Comparison of ENCODE assay signal across 16 cellular contexts in the genomic region with DNA sequence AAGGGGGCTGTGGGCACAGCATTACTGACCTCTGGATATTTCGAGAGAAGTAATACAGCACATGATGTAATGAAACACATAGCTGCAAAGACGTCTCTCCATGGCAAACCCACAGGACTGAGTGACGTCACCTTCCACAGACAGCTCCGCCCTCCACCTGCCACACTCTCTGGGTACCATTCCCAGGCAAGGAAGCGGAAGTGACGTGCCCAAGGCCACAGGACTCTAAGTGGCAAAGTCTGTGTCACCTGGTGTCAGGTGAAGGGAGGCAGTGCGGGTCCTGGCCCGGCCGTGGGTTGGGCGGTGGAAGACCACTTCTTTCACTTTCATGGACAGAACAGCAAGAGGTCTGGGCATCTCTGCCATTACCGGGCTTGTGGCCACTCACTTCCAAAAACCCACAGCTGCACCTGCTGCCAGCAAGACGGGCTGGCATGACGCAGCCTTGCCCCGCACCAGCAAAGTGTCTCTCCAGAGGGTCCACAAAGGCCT. TPM values are rescaled to one million over a fixed set of nuclear protein-coding genes. Genes with fewer than 3 reads are reported as not detected.
DNase-seq lines count a peak whose midpoint lies in the region; ATAC-seq, FAIRE-seq and TF ChIP-seq lines count a peak whose summit lies in the region.
"Had no signal": no experiment of that assay in that cellular context is flagged by ENCODE, and none has a peak within 500 bp of the region (broad histone marks: within the 10 kb centered on the region; RNA-seq: fewer than 3 reads in every experiment).

No MANE protein-coding gene starts in this region.

- TF ChIP-seq CTCF in heart left ventricle (IDR thresholded peaks at IDR 0.05): no peak
- TF ChIP-seq CTCF in WERI-Rb-1 (IDR thresholded peaks at IDR 0.05; ENCODE audit: low read depth, low read length): no peak
- TF ChIP-seq CTCF in osteocyte (IDR thresholded peaks at IDR 0.05): no peak
- TF ChIP-seq CTCF in smooth muscle cell (IDR thresholded peaks at IDR 0.05; ENCODE audit: borderline replicate concordance, insufficient read depth, poor library complexity, severe bottlenecking): no peak

- 91 to 92% (median 91%) methylated on average over 10 to 14 of the region's 14 CpGs for WGBS in heart left ventricle, 4 donors
- 98% methylated on average over 14 of the region's 14 CpGs for WGBS in smooth muscle cell (ENCODE audit: low lambda C conversion rate)

- no peak overlapping the region for H3K4me2 ChIP-seq in smooth muscle cell

- DNase-seq in heart left ventricle: no peak
- DNase-seq in left cardiac atrium: no peak
- DNase-seq in WERI-Rb-1: peak; percentile 6
- no peak for DNase-seq in osteocyte (ENCODE audit: extremely low spot score, unreplicated experiment)
- no peak for DNase-seq in urothelium cell line (ENCODE audit: low spot score)
- no peak for DNase-seq in left colon
- no peak for DNase-seq in smooth muscle cell (lab: John Stamatoyannopoulos, UW; ENCODE audit: unreplicated experiment)
- DNase-seq: Caco-2; CD8-positive, alpha-beta T cell; DND-41; GDM1; GOT3 had no signal

- H3K27me3 ChIP-seq in heart left ventricle (no peaks in the 10 kb centered on the region), WERI-Rb-1 (ENCODE audit: insufficient read depth, low read depth, severe bottlenecking) (no peaks in the 10 kb centered on the region), smooth muscle cell (ENCODE audit: low read depth) (no peaks in the 10 kb centered on the region)

- no peak overlapping the region for H3K9ac ChIP-seq in smooth muscle cell (ENCODE audit: low read depth)

- H2AFZ ChIP-seq in smooth muscle cell (ENCODE audit: low read depth): no peak overlapping the region

- H3K9me3 Mint-ChIP-seq in osteocyte (ENCODE audit: unreplicated experiment): no peaks in the 10 kb centered on the region
- H3K9me3 Mint-ChIP-seq: CD14-positive monocyte; CD8-positive, alpha-beta T cell had no signal

- H3K9me3 ChIP-seq in heart left ventricle: no peaks in the 10 kb centered on the region
- H3K9me3 ChIP-seq in WERI-Rb-1 (ENCODE audit: severe bottlenecking): no peaks in the 10 kb centered on the region
- no peaks in the 10 kb centered on the region for H3K9me3 ChIP-seq in smooth muscle cell (replicated peaks; ENCODE audit: low read depth)
- H3K9me3 ChIP-seq: Caco-2, HAP-1 had no signal

- peaks cover 0 to 92% (median 68%) of the 10 kb centered on the region in 9 donors for H3K36me3 ChIP-seq in heart left ventricle
- peaks cover 85% of the 10 kb centered on the region for H3K36me3 ChIP-seq in WERI-Rb-1
- no peaks in the 10 kb centered on the region for H3K36me3 ChIP-seq in smooth muscle cell (ENCODE audit: low read depth)

- ATAC-seq in heart left ventricle (no peak), left cardiac atrium (no peak), left colon (no peak)
- ATAC-seq: CD8-positive, alpha-beta T cell had no signal

- H3K36me3 Mint-ChIP-seq in osteocyte (ENCODE audit: unreplicated experiment): peaks cover 35% of the 10 kb centered on the region

- no peaks in the 10 kb centered on the region for H3K27me3 Mint-ChIP-seq in osteocyte (ENCODE audit: unreplicated experiment)

- no peaks in the 10 kb centered on the region for H4K20me1 ChIP-seq in smooth muscle cell (ENCODE audit: low read depth)

- no peak overlapping the region for H3K4me3 Mint-ChIP-seq in osteocyte (ENCODE audit: unreplicated experiment)
- H3K4me3 Mint-ChIP-seq: CD14-positive monocyte; CD8-positive, alpha-beta T cell had no signal

- H3K27ac Mint-ChIP-seq in osteocyte (ENCODE audit: unreplicated experiment): peak overlapping the region; percentile 18
- H3K27ac Mint-ChIP-seq: CD8-positive, alpha-beta T cell had no signal

- no peak overlapping the region for H3K4me3 ChIP-seq in heart left ventricle
- H3K4me3 ChIP-seq in WERI-Rb-1 (ENCODE audit: low read depth, low read length): no peak overlapping the region
- no peak overlapping the region for H3K4me3 ChIP-seq in smooth muscle cell
- H3K4me3 ChIP-seq: HAP-1 had no signal

- H3K4me1 ChIP-seq in heart left ventricle (peaks cover 0 to 32% (median 7%) of the 10 kb centered on the region in 12 donors), smooth muscle cell (ENCODE audit: low read depth) (no peaks in the 10 kb centered on the region)
- H3K4me1 ChIP-seq: HAP-1 had no signal

- FAIRE-seq in urothelium cell line (lab: Jason Lieb, UNC): peak; percentile 77
- FAIRE-seq: GM12892 had no signal

- H3K27ac ChIP-seq in heart left ventricle (peak overlapping the region in 7 of 12 donors; percentile 13 to 81 (median 39)), WERI-Rb-1 (no peak overlapping the region), smooth muscle cell (ENCODE audit: low read depth) (no peak overlapping the region)
- H3K27ac ChIP-seq: 22Rv1 had no signal

- TF ChIP-seq POLR2A in heart left ventricle (IDR thresholded peaks at IDR 0.05): no peak

- peaks cover 9% of the 10 kb centered on the region for H3K4me1 Mint-ChIP-seq in osteocyte (ENCODE audit: unreplicated experiment)
- H3K4me1 Mint-ChIP-seq: CD14-positive monocyte had no signal

- intact Hi-C loops in heart left ventricle (cut with DNase I): loop anchor here in 2 of 10 donors (2.0 to 5.0 kb wide), 2 partner anchors 37 to 103 kb away; no protein-coding TSS in a partner anchor
- intact Hi-C loops in left cardiac atrium (cut with DNase I): no loop called here
- intact Hi-C loops in left colon (cut with DNase I, micrococcal nuclease): no loop called here

- no peaks in the 10 kb centered on the region for H3F3A ChIP-seq in smooth muscle cell (ENCODE audit: low read depth)

- H3K79me2 ChIP-seq in smooth muscle cell (ENCODE audit: low read depth): no peaks in the 10 kb centered on the region

RNA-seq across cellular contexts. Expression of gene ADPRHL1, which starts 6.8 kb away (rescaled TPM):
- total RNA-seq in heart left ventricle: 100 to 1,000 TPM; 329 to 774 (median 572) TPM
- polyA plus RNA-seq in heart left ventricle: 100 to 1,000 TPM; 160 to 252 TPM
- 100 to 1,000 TPM; 241 to 245 TPM for total RNA-seq in left cardiac atrium
- total RNA-seq in osteocyte: 2.6 and 2.9 TPM in 2 replicates
- total RNA-seq in left colon: 1 to 10 TPM; 4.0 to 7.8 TPM
- 0.18 and 0.99 TPM in 2 replicates for total RNA-seq in smooth muscle cell
- polyA plus RNA-seq in smooth muscle cell: 1.1 and 1.2 TPM in 2 replicates

RNA-seq across cellular contexts. Expression of gene DCUN1D2, which starts 30.4 kb away (rescaled TPM):
- total RNA-seq in heart left ventricle (100 to 1,000 TPM in 7 of 9 donors, 10 to 100 TPM in 2; 95.4 to 247 (median 159) TPM), left cardiac atrium (10 to 100 TPM; 81.1 to 94.3 TPM), osteocyte (27.5 and 29.0 TPM in 2 replicates), left colon (10 to 100 TPM; 18.2 to 22.7 TPM), smooth muscle cell (6.3 and 10.6 TPM in 2 replicates)
- polyA plus RNA-seq in heart left ventricle (10 to 100 TPM; 68.7 to 83.9 TPM), smooth muscle cell (9.4 and 10.8 TPM in 2 replicates)

Comparison
In these comparisons a context has a peak if more than half of its experiments do, and no peak if none do; other contexts are left out.
1. H3K27ac ChIP-seq: peak in heart left ventricle (7 of 12); none in WERI-Rb-1 (single experiment) and smooth muscle cell (single experiment).
2. RNA of gene ADPRHL1, which starts 6.8 kb away (total RNA-seq): 329 to 774 TPM in heart left ventricle and 241 to 245 TPM in left cardiac atrium; 4.0 to 7.8 TPM in left colon, 2.6 to 2.9 TPM in osteocyte and 0.18 to 0.99 TPM in smooth muscle cell; every median in the first group is over 10 times any median in the second.